8 cellular contexts compared by ENCODE assay signal in the genomic region with DNA sequence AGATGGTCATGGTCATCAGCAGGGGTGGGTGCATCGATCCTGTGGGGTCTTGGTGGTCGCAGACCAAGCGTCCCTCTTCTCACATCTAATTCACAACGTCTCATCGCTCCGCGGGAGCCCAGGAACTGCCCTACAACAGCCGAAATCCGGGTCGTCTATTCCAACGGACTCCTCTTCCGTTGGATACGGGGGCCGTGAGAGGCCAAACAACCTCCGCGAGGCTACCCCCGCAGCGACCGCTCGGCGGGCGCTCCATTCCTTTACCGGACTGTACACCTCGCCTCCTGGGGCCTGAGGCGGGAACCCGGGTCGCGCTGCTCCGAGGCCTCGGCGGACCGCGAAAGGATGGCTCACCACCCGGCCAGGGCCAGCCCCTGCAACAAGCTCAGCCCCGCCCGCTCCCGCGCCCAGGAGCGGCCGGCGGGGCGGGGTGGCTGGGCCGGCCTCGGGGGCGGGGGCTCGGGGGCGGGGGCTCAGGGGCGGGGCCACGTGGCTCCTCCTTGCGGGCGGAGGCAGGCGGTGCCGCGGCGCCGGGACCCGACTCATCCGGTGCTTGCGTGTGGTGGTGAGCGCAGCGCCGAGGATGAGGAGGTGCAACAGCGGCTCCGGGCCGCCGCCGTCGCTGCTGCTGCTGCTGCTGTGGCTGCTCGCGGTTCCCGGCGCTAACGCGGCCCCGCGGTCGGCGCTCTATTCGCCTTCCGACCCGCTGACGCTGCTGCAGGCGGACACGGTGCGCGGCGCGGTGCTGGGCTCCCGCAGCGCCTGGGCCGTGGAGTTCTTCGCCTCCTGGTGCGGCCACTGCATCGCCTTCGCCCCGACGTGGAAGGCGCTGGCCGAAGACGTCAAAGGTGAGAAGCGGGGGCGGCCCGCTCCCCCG. TPM values are rescaled to one million over a fixed set of nuclear protein-coding genes. Genes with fewer than 3 reads are reported as not detected.
DNase-seq lines count a peak whose midpoint lies in the region; ATAC-seq and TF ChIP-seq lines count a peak whose summit lies in the region.

A gene with protein sequence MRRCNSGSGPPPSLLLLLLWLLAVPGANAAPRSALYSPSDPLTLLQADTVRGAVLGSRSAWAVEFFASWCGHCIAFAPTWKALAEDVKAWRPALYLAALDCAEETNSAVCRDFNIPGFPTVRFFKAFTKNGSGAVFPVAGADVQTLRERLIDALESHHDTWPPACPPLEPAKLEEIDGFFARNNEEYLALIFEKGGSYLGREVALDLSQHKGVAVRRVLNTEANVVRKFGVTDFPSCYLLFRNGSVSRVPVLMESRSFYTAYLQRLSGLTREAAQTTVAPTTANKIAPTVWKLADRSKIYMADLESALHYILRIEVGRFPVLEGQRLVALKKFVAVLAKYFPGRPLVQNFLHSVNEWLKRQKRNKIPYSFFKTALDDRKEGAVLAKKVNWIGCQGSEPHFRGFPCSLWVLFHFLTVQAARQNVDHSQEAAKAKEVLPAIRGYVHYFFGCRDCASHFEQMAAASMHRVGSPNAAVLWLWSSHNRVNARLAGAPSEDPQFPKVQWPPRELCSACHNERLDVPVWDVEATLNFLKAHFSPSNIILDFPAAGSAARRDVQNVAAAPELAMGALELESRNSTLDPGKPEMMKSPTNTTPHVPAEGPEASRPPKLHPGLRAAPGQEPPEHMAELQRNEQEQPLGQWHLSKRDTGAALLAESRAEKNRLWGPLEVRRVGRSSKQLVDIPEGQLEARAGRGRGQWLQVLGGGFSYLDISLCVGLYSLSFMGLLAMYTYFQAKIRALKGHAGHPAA (plus strand): TSS at position 545 of the 877 bp plus-strand sequence. CDS start 39 bp downstream, at position 584.

- H3K9ac ChIP-seq in rectal smooth muscle tissue (ENCODE audit: low read length) = peak within 1 kb of the TSS; percentile 89

- H3K4me1 Mint-ChIP-seq in T-helper 2 cell treated with Interferon-gamma antibody and Interleukin-4, amounts not matched to agents 5 μg/mL and 100 μg/mL, for 36 hours (ENCODE audit: low read depth) = peaks cover 30% of the 10 kb centered on the region

- no peaks in the 10 kb centered on the region for H3K27me3 Mint-ChIP-seq in T-helper 2 cell treated with Interferon-gamma antibody and Interleukin-4, amounts not matched to agents 5 μg/mL and 100 μg/mL, for 36 hours (ENCODE audit: low read depth)

- no peaks in the 10 kb centered on the region for H3K9me3 ChIP-seq in ascending aorta
- no peaks in the 10 kb centered on the region for H3K9me3 ChIP-seq in right cardiac atrium (ENCODE audit: control insufficient read depth, low read length)
- no peaks in the 10 kb centered on the region for H3K9me3 ChIP-seq in vagina

- peak within 1 kb of the TSS; percentile 82 to 85 for H3K4me3 ChIP-seq in ascending aorta
- H3K4me3 ChIP-seq in right cardiac atrium (ENCODE audit: low read length) = peak within 1 kb of the TSS; percentile 81
- peak within 1 kb of the TSS; percentile 94 for H3K4me3 ChIP-seq in rectal smooth muscle tissue (ENCODE audit: low read length)
- H3K4me3 ChIP-seq in vagina = peak within 1 kb of the TSS; percentile 72 to 91

- H3K36me3 ChIP-seq in ascending aorta (no peaks in the 10 kb centered on the region), rectal smooth muscle tissue (ENCODE audit: control insufficient read depth, insufficient read depth, low read length) (no peaks in the 10 kb centered on the region), vagina (no peaks in the 10 kb centered on the region)

- peak within 1 kb of the TSS; percentile 91 for H3K4me3 Mint-ChIP-seq in T-helper 2 cell treated with Interferon-gamma antibody and Interleukin-4, amounts not matched to agents 5 μg/mL and 100 μg/mL, for 36 hours

- no peaks in the 10 kb centered on the region for H3K9me3 Mint-ChIP-seq in T-helper 2 cell treated with Interferon-gamma antibody and Interleukin-4, amounts not matched to agents 5 μg/mL and 100 μg/mL, for 36 hours

- H3K27ac ChIP-seq in ascending aorta (peak within 1 kb of the TSS; percentile 82 to 85), right cardiac atrium (ENCODE audit: low read length) (peak within 1 kb of the TSS; percentile 98), rectal smooth muscle tissue (ENCODE audit: low read depth, low read length) (peak within 1 kb of the TSS; percentile 88), vagina (peak within 1 kb of the TSS; percentile 83)

- no peaks in the 10 kb centered on the region for H3K36me3 Mint-ChIP-seq in T-helper 2 cell treated with Interferon-gamma antibody and Interleukin-4, amounts not matched to agents 5 μg/mL and 100 μg/mL, for 36 hours (ENCODE audit: low read depth)

- WGBS in right cardiac atrium = under 1% methylated on average over 104 of the region's 104 CpGs

- H3K4me1 ChIP-seq in ascending aorta = peaks cover 4 to 17% of the 10 kb centered on the region in 2 donors
- H3K4me1 ChIP-seq in right cardiac atrium (ENCODE audit: control insufficient read depth, insufficient read depth, low read length) = peaks cover 23% of the 10 kb centered on the region
- H3K4me1 ChIP-seq in rectal smooth muscle tissue (ENCODE audit: control insufficient read depth, insufficient read depth, low read length) = peaks cover 3% of the 10 kb centered on the region
- peaks cover 42% of the 10 kb centered on the region for H3K4me1 ChIP-seq in vagina

- H3K27ac Mint-ChIP-seq in T-helper 2 cell treated with Interferon-gamma antibody and Interleukin-4, amounts not matched to agents 5 μg/mL and 100 μg/mL, for 36 hours = peak within 1 kb of the TSS; percentile 90

- peak in 2 of 3 experiments; percentile 12 to 37 for TF ChIP-seq CTCF in ascending aorta (IDR thresholded peaks at IDR 0.05)
- TF ChIP-seq CTCF in vagina (IDR thresholded peaks at IDR 0.05) = peak in 1 of 3 experiments; percentile 4

- intact Hi-C loops in ascending aorta (cut with DNase I) = loop anchor here (2.0 to 10.0 kb wide), 4 partner anchors 200 to 933 kb away; a partner anchor contains a TSS
- intact Hi-C loops in right cardiac atrium (cut with DNase I) = no loop called here
- intact Hi-C loops in vagina (cut with DNase I) = loop anchor here (10.0 kb wide), 1 partner anchor 270 kb away; a partner anchor contains a TSS

- DNase-seq in NCI-H1694 (lab: John Stamatoyannopoulos, UW) (peak; percentile 72), ascending aorta (ENCODE audit: low spot score in 2 of 2) (peak; percentile 59 to 93), right cardiac atrium (peak; percentile 93 to 96 (median 96)), vagina (ENCODE audit: extremely low spot score in 2 of 2) (peak; percentile 92 to 96)
- DNase-seq in T-helper 2 cell treated with Interferon-gamma antibody and Interleukin-4, amounts not matched to agents 5 μg/mL and 100 μg/mL, for 36 hours (ENCODE audit: low spot score) = peak; percentile 86

- ATAC-seq in GM18499 (IDR thresholded peaks at IDR 0.05; ENCODE audit: insufficient read depth, unreplicated experiment) (peak; percentile 62), HG02884 (IDR thresholded peaks at IDR 0.05; ENCODE audit: unreplicated experiment) (peak; percentile 80), right cardiac atrium (peak; percentile 85 to 93)

- no peaks in the 10 kb centered on the region for H3K27me3 ChIP-seq in ascending aorta
- H3K27me3 ChIP-seq in right cardiac atrium (ENCODE audit: control insufficient read depth, insufficient read depth) = no peaks in the 10 kb centered on the region
- no peaks in the 10 kb centered on the region for H3K27me3 ChIP-seq in rectal smooth muscle tissue (ENCODE audit: control insufficient read depth, insufficient read depth, low read length)
- no peaks in the 10 kb centered on the region for H3K27me3 ChIP-seq in vagina

- TF ChIP-seq POLR2A in vagina (IDR thresholded peaks at IDR 0.05) = peak in 1 of 2 donors; percentile 88

RNA-seq across cellular contexts. Expression of the gene that starts here (rescaled TPM):
- total RNA-seq in ascending aorta (200 TPM), right cardiac atrium (100 to 1,000 TPM; 349 to 399 (median 370) TPM), vagina (103 TPM)
- polyA plus RNA-seq in right cardiac atrium = 218 TPM

Comparison
In these comparisons a context has a peak if more than half of its experiments do, and no peak if none do; other contexts are left out.
1. Peak in every context shown above with its lines: DNase-seq, ATAC-seq, H3K4me3 ChIP-seq and H3K27ac ChIP-seq.
2. intact Hi-C loops: an anchor here in ascending aorta (2.0 to 10.0 kb wide) and vagina (10.0 kb wide); none called in right cardiac atrium.